13 cellular contexts compared by ENCODE assay signal in genomic region chr9:73114958-73115357, GRCh38. TPM values are rescaled to one million over a fixed set of nuclear protein-coding genes. Genes with fewer than 3 reads are reported as not detected.
A peak's percentile ranks its signal among the peaks of the same experiment; 100 is the strongest.
DNase-seq lines count a peak whose midpoint lies in the region; ATAC-seq and TF ChIP-seq lines count a peak whose summit lies in the region.
"Had no signal": no experiment of that assay in that cellular context is flagged by ENCODE, and none has a peak within 500 bp of the region (broad histone marks: within the 10 kb centered on the region; RNA-seq: fewer than 3 reads in every experiment).

No MANE protein-coding gene starts in this region.

- no peak overlapping the region for H4K5ac ChIP-seq in mesendoderm (ENCODE audit: low read length)

- H3K79me1 ChIP-seq in mesendoderm (ENCODE audit: low read length): no peaks in the 10 kb centered on the region

- no peaks in the 10 kb centered on the region for H3K9me2 ChIP-seq in Loucy (replicated peaks; ENCODE audit: low read depth, low read length)

- H2AK5ac ChIP-seq in mesendoderm (ENCODE audit: low read length): no peak overlapping the region

- H3K9me3 ChIP-seq in Loucy (ENCODE audit: insufficient read depth, low read depth, low read length): no peaks in the 10 kb centered on the region

- no peak overlapping the region for H2BK120ac ChIP-seq in mesendoderm (ENCODE audit: low read depth, low read length)

- H3K36me3 ChIP-seq in Loucy (ENCODE audit: insufficient read depth, low read length) (no peaks in the 10 kb centered on the region), mesendoderm (ENCODE audit: control insufficient read depth, insufficient read depth, low read length) (no peaks in the 10 kb centered on the region)

- H3K18ac ChIP-seq in mesendoderm (ENCODE audit: low read length): peak overlapping the region; percentile 41

- H2BK5ac ChIP-seq in mesendoderm (ENCODE audit: low read length): no peak overlapping the region

- intact Hi-C loops in left ventricle myocardium superior (cut with micrococcal nuclease): no loop called here

- H3K4me2 ChIP-seq in Loucy (ENCODE audit: low read depth, low read length, poor library complexity, severe bottlenecking): peak overlapping the region; percentile 60
- no peak overlapping the region for H3K4me2 ChIP-seq in mesendoderm (ENCODE audit: low read length)

- ATAC-seq in GM19397 (IDR thresholded peaks at IDR 0.05; ENCODE audit: unreplicated experiment) (no peak), left ventricle myocardium superior (no peak)
- ATAC-seq: HCT116 had no signal

- whole genome bisulfite sequencing in mesendoderm (ENCODE audit: extremely low coverage, insufficient coverage, low lambda C conversion rate): no CpG with 5 or more reads among the region's 1 CpG

- no peaks in the 10 kb centered on the region for H3K79me2 ChIP-seq in Loucy (ENCODE audit: insufficient read depth, low read length)
- no peaks in the 10 kb centered on the region for H3K79me2 ChIP-seq in mesendoderm (ENCODE audit: control insufficient read depth, insufficient read depth, low read length)

- no peak overlapping the region for H3K23ac ChIP-seq in mesendoderm (ENCODE audit: low read length)

- H4K20me1 ChIP-seq in Loucy (ENCODE audit: insufficient read depth, low read length, poor library complexity, severe bottlenecking): no peaks in the 10 kb centered on the region

- no peak overlapping the region for H3K56ac ChIP-seq in mesendoderm (ENCODE audit: low read length)

- TF ChIP-seq CTCF in Loucy (conservative IDR thresholded peaks at IDR 0.05; ENCODE audit: low read length): no peak

- H2BK15ac ChIP-seq in mesendoderm (replicated peaks; ENCODE audit: low read depth): no peak overlapping the region

- H3K9ac ChIP-seq in Loucy (ENCODE audit: low read depth, low read length, poor library complexity, severe bottlenecking): no peak overlapping the region
- no peak overlapping the region for H3K9ac ChIP-seq in mesendoderm (ENCODE audit: low read length)

- DNase-seq in AG20443 (ENCODE audit: low spot score) (peak; percentile 13), astrocyte of the hippocampus (ENCODE audit: low read depth, low spot score) (peak; percentile 12), mesendoderm (no peak), NOMO-1 treated with DMSO at 0.1 percent for 48 hours (lab: John Stamatoyannopoulos, UW; ENCODE audit: unreplicated experiment) (no peak), left ventricle myocardium superior (no peak), foreskin melanocyte (no peak)
- DNase-seq: NCI-H226; NCI-H526 treated with DMSO at 0.1 percent for 48 hours; NK-92 treated with Interleukin-12 subunit alpha and Interleukin-12 subunit beta, amount 100 ng/mL, for 24 hours had no signal

- H3K4ac ChIP-seq in mesendoderm (ENCODE audit: low read depth, low read length): no peak overlapping the region

- no peak overlapping the region for H4K8ac ChIP-seq in mesendoderm (ENCODE audit: low read depth, low read length)

- no peak overlapping the region; the same call in 1 of the 2 replicates for H2AFZ ChIP-seq in Loucy (ENCODE audit: low read length)

- H3K4me1 ChIP-seq in Loucy (ENCODE audit: insufficient read depth, low read length, poor library complexity, severe bottlenecking) (peaks cover 37% of the 10 kb centered on the region), mesendoderm (ENCODE audit: control insufficient read depth, low read depth, low read length) (no peaks in the 10 kb centered on the region)

- H3K27me3 ChIP-seq in Loucy (ENCODE audit: insufficient read depth, low read length, poor library complexity, severe bottlenecking) (no peaks in the 10 kb centered on the region), mesendoderm (ENCODE audit: insufficient read depth, low read length, poor library complexity) (no peaks in the 10 kb centered on the region)

- H3K27ac ChIP-seq in mesendoderm (ENCODE audit: low read depth, low read length): no peak overlapping the region
- H3K27ac ChIP-seq: SK-N-MC had no signal

- H3K4me3 ChIP-seq in Loucy (ENCODE audit: low read length, poor library complexity, severe bottlenecking) (no peak overlapping the region), mesendoderm (ENCODE audit: low read length) (no peak overlapping the region)
- H3K4me3 ChIP-seq: SK-N-MC had no signal

- no peaks in the 10 kb centered on the region for H3F3A ChIP-seq in Loucy (ENCODE audit: low read depth)

RNA-seq across cellular contexts. Expression of gene ANXA1, which starts 36.7 kb away (rescaled TPM):
- 43.8 TPM for polyA plus RNA-seq in mesendoderm (2013, experiment 1 of 2)
- polyA plus RNA-seq in mesendoderm (2013, experiment 2 of 2): 48.2 TPM
- total RNA-seq in left ventricle myocardium superior: 52.1 TPM

Comparison
In these comparisons a context has a peak if more than half of its experiments do, and no peak if none do; other contexts are left out.
1. DNase-seq: peak in AG20443 (single experiment) and astrocyte of the hippocampus (single experiment); none in mesendoderm (single experiment), NOMO-1 treated with DMSO at 0.1 percent for 48 hours (single experiment), left ventricle myocardium superior (single experiment) and foreskin melanocyte (single experiment).